ENCODE assay signal across 11 cellular contexts in genomic region chr6:95923518-95923917, GRCh38.
DNase-seq lines count a peak whose midpoint lies in the region; ATAC-seq and TF ChIP-seq lines count a peak whose summit lies in the region.
"Had no signal": no experiment of that assay in that cellular context is flagged by ENCODE, and none has a peak within 500 bp of the region (broad histone marks: within the 10 kb centered on the region; RNA-seq: fewer than 3 reads in every experiment).

No MANE protein-coding gene starts in this region.

- peak; percentile 43 for ATAC-seq in HG03520 (IDR thresholded peaks at IDR 0.05; ENCODE audit: unreplicated experiment)
- no peak for ATAC-seq in HG02970 (IDR thresholded peaks at IDR 0.05; ENCODE audit: low FRiP score, unreplicated experiment)

- H3K4me3 ChIP-seq in cardiac fibroblast (replicated peaks in 1 of 2; ENCODE audit: low read depth in 2 of 2, low read length in 2 of 2), result no peak overlapping the region

- in situ Hi-C loops in ACHN (cut with HindIII; ENCODE audit: low pct_ligation_motif_present, low pct_unique_long_range_greater_than_20kb, low sequenced_read_pairs) (no loop called here), GM13976 (cut with MboI; ENCODE audit: low sequenced_read_pairs, unreplicated experiment) (no loop called here)

- TF ChIP-seq CTCF in GM13976 (IDR thresholded peaks at IDR 0.05; ENCODE audit: borderline replicate concordance, control extremely low read depth, extremely low read depth, insufficient read depth, missing control alignments) (no peak), cardiac fibroblast (IDR thresholded peaks at IDR 0.05; ENCODE audit: low read depth, low read length) (peak; percentile 3)

- peak; percentile 5 for DNase-seq in ACHN
- peak; percentile 17 for DNase-seq in GM13976 (ENCODE audit: low spot score)
- DNase-seq in cardiac fibroblast (ENCODE audit: low read depth in 2 of 2), result peak; percentile 1
- no peak for DNase-seq in NCI-H1092 (lab: John Stamatoyannopoulos, UW)
- DNase-seq in NCI-H510A (lab: John Stamatoyannopoulos, UW), result no peak
- no peak for DNase-seq in GF-D8 (lab: John Stamatoyannopoulos, UW)
- DNase-seq: activated CD4-positive, alpha-beta T cell treated with anti-CD3 and anti-CD28 coated beads for 1 hour; effector memory CD4-positive, alpha-beta T cell; naive B cell had no signal

Comparison
In these comparisons a context has a peak if more than half of its experiments do, and no peak if none do; other contexts are left out.
1. DNase-seq: peak in ACHN (single experiment), GM13976 (single experiment) and cardiac fibroblast (2 of 2); none in NCI-H1092 (single experiment), NCI-H510A (single experiment) and GF-D8 (single experiment).